ENCODE assay signal across 35 cellular contexts in the genomic region with DNA sequence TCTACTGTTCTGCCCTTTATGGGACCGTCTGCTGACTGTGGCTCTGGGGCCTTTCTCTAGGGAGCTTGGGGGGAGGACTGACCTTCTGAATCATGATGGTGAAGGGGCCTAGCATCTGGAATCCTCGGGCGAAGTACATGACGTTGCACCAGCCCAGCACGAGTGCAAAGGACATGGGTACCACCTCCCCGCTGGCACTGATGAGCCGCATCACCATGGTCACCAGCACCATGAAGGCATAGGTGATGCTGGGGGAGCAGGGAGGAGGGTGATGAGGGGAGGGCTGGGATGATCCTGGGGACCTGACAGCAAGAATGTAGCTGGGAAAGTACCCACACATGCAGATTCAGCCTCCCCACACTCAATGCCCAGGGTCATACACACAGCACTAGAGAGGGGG. TPM values are rescaled to one million over a fixed set of nuclear protein-coding genes. Genes with fewer than 3 reads are reported as not detected.
"Had no signal": no experiment of that assay in that cellular context is flagged by ENCODE, and none has a peak within 500 bp of the region (broad histone marks: within the 10 kb centered on the region; RNA-seq: fewer than 3 reads in every experiment).

No MANE protein-coding gene starts in this region.

- H3K36me3 Mint-ChIP-seq: immature natural killer cell; natural killer cell treated with Interleukin-12 subunit alpha and Interleukin-12 subunit beta and Interleukin-15 and Interleukin-18, amount 100 ng/mL, for 72 hours had no signal

- H3K27ac Mint-ChIP-seq: immature natural killer cell; natural killer cell treated with Interleukin-12 subunit alpha and Interleukin-12 subunit beta and Interleukin-15 and Interleukin-18, amount 100 ng/mL, for 72 hours; stimulated activated memory B cell treated with anti-CD40 and anti-IgM and Interleukin-4, amounts not matched to agents 10 μg/mL and 1 μg/mL and 100 μg/mL, for 72 hours; stimulated activated naive CD8-positive, alpha-beta T cell treated with anti-CD3 and anti-CD28 coated beads, Interleukin-15, amount 100 ng/mL, for 72 hours had no signal

- H3K4me3 Mint-ChIP-seq: immature natural killer cell; naive thymus-derived CD4-positive, alpha-beta T cell; natural killer cell treated with Interleukin-12 subunit alpha and Interleukin-12 subunit beta and Interleukin-15 and Interleukin-18, amount 100 ng/mL, for 72 hours; stimulated activated memory B cell treated with anti-CD40 and anti-IgM and Interleukin-4, amounts not matched to agents 10 μg/mL and 1 μg/mL and 100 μg/mL, for 72 hours; stimulated activated naive CD8-positive, alpha-beta T cell treated with anti-CD3 and anti-CD28 coated beads, Interleukin-15, amount 100 ng/mL, for 72 hours had no signal

- H3K4me1 ChIP-seq: left lung, pancreas, psoas muscle, right lobe of liver, testis, thyroid gland, transverse colon, upper lobe of left lung, vagina had no signal

- H3K36me3 ChIP-seq: left lung, right lobe of liver, thyroid gland, transverse colon, upper lobe of left lung had no signal

- DNase-seq: hypothalamus; immature natural killer cell; kidney; left colon; mesendoderm; midbrain; mucosa of descending colon; naive thymus-derived CD4-positive, alpha-beta T cell; nucleus accumbens; psoas muscle; right lobe of liver; stimulated activated CD4-positive, alpha-beta T cell treated with anti-CD3 and anti-CD28 coated beads, Interleukin-1b, Interleukin-23, amount 100 ng/mL, for 48 hours; stimulated activated CD4-positive, alpha-beta T cell treated with anti-CD3 and anti-CD28 coated beads, Interleukin-2, amount 100 ng/mL, for 48 hours; stimulated activated CD4-positive, alpha-beta T cell treated with anti-CD3 and anti-CD28 coated beads, Interleukin-4, amount 100 ng/mL, for 4 hours; stimulated activated CD8-positive, alpha-beta memory T cell treated with anti-CD3 and anti-CD28 coated beads, Interleukin-4, amount 100 ng/mL, for 48 hours; stimulated activated naive CD4-positive, alpha-beta T cell treated with Interleukin-2 at 50 U/mL for 16 hours; stimulated activated naive CD8-positive, alpha-beta T cell treated with anti-CD3 and anti-CD28 coated beads, Interleukin-15, amount 100 ng/mL, for 72 hours; testis; thyroid gland; transverse colon; upper lobe of left lung had no signal

- H3K27me3 Mint-ChIP-seq: stimulated activated naive CD8-positive, alpha-beta T cell treated with anti-CD3 and anti-CD28 coated beads, Interleukin-15, amount 100 ng/mL, for 72 hours had no signal

- FAIRE-seq: islet of Langerhans, kidney, pancreas had no signal

- H3K4me1 Mint-ChIP-seq: immature natural killer cell; naive thymus-derived CD4-positive, alpha-beta T cell; stimulated activated memory B cell treated with anti-CD40 and anti-IgM and Interleukin-4, amounts not matched to agents 10 μg/mL and 1 μg/mL and 100 μg/mL, for 72 hours; stimulated activated naive CD8-positive, alpha-beta T cell treated with anti-CD3 and anti-CD28 coated beads, Interleukin-15, amount 100 ng/mL, for 72 hours had no signal

- H3K9me3 Mint-ChIP-seq: immature natural killer cell; naive thymus-derived CD4-positive, alpha-beta T cell; natural killer cell treated with Interleukin-12 subunit alpha and Interleukin-12 subunit beta and Interleukin-15 and Interleukin-18, amount 100 ng/mL, for 72 hours; stimulated activated naive CD8-positive, alpha-beta T cell treated with anti-CD3 and anti-CD28 coated beads, Interleukin-15, amount 100 ng/mL, for 72 hours had no signal

- H3K4me3 ChIP-seq: left lung, lung, mucosa of descending colon, pancreas, psoas muscle, right lobe of liver, smooth muscle cell, testis, thyroid gland, transverse colon, upper lobe of left lung, vagina had no signal

- H3K9me3 ChIP-seq: left lung, mucosa of descending colon, pancreas, psoas muscle, right lobe of liver, testis, thyroid gland, transverse colon, upper lobe of left lung, vagina had no signal

- ATAC-seq: left colon; left lung; mucosa of descending colon; naive thymus-derived CD4-positive, alpha-beta T cell; natural killer cell treated with Interleukin-12 subunit alpha and Interleukin-12 subunit beta and Interleukin-15 and Interleukin-18, amount 100 ng/mL, for 72 hours; psoas muscle; right lobe of liver; stimulated activated memory B cell treated with anti-CD40 and anti-IgM and Interleukin-4, amounts not matched to agents 10 μg/mL and 1 μg/mL and 100 μg/mL, for 72 hours; stimulated activated naive CD8-positive, alpha-beta T cell treated with anti-CD3 and anti-CD28 coated beads, Interleukin-15, amount 100 ng/mL, for 72 hours had no signal

- H3K27ac ChIP-seq: left lung, pancreas, psoas muscle, right lobe of liver, testis, thyroid gland, transverse colon, upper lobe of left lung, vagina had no signal

- H3K4me2 ChIP-seq: smooth muscle cell had no signal

- H3K27me3 ChIP-seq: pancreas, right lobe of liver, testis, thyroid gland, transverse colon, upper lobe of left lung, vagina had no signal

RNA-seq across cellular contexts. Expression of a gene that starts 11.1 kb away (rescaled TPM):
- total RNA-seq: myocyte; natural killer cell treated with Interleukin-12 subunit alpha and Interleukin-12 subunit beta and Interleukin-15 and Interleukin-18, amount 100 ng/mL, for 72 hours; osteoblast; psoas muscle; skeletal muscle tissue; smooth muscle cell had no signal
- polyA plus RNA-seq: immature natural killer cell; naive thymus-derived CD4-positive, alpha-beta T cell had no signal

RNA-seq across cellular contexts. Expression of a gene that starts 59.1 kb away (rescaled TPM):
- total RNA-seq: left colon; left lung; lower leg skin; lung; mucosa of descending colon; myocyte; naive thymus-derived CD4-positive, alpha-beta T cell; natural killer cell treated with Interleukin-12 subunit alpha and Interleukin-12 subunit beta and Interleukin-15 and Interleukin-18, amount 100 ng/mL, for 72 hours; osteoblast; right lobe of liver; skeletal muscle tissue; smooth muscle cell; thyroid gland; transverse colon; upper lobe of left lung; vagina had no signal
- polyA plus RNA-seq: immature natural killer cell; naive thymus-derived CD4-positive, alpha-beta T cell; neural cell; pancreas; psoas muscle; smooth muscle cell; urinary bladder had no signal
